Comparison of ENCODE assay signal across 8 cellular contexts in the genomic region with DNA sequence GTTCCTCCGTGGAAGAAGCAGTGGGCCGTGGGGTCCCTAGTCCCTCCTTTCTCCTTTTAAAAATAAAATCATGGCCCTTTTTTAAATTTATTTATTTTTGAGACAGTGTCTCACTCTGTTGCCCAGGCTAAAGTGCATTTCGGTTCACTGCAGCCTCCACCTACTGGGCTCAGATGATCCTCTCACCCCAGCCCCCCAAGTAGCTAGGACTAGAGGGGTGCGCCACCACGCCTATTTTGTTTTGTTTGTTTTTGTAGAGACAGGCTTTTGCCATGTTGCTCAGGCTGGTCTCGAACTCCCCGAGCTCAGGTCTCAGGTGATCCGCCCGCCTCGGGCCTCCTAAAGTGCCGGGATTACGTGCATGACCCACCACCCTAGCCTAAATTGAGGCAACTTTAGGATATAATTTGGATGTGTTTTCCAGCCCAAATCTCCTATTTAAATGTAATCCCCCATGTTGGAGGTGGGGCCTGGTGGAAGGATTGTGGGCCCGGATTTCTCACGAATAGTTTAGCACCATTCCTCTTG. TPM values are rescaled to one million over a fixed set of nuclear protein-coding genes. Genes with fewer than 3 reads are reported as not detected.
DNase-seq lines count a peak whose midpoint lies in the region; ATAC-seq and TF ChIP-seq lines count a peak whose summit lies in the region.

No MANE protein-coding gene starts in this region.

- DNase-seq in LHCN-M2 (ENCODE audit: low read depth) (peak; percentile 26), brain microvascular endothelial cell (no peak), NCI-H524 treated with DMSO at 0.1 percent for 48 hours (lab: John Stamatoyannopoulos, UW) (no peak)

- H3K27ac ChIP-seq in BLaER1 treated with 17β-estradiol and CSF1 and Interleukin-3, amounts not matched to agents 10 nM and 100 nM = peak overlapping the region; percentile 93 to 99 (median 98)
- H3K27ac ChIP-seq in brain microvascular endothelial cell (peak overlapping the region; percentile 84), muscle layer of duodenum (ENCODE audit: low read length) (peak overlapping the region; percentile 91)

- in situ Hi-C loops in brain microvascular endothelial cell (cut with HindIII; ENCODE audit: low pct_ligation_motif_present, low sequenced_read_pairs) = no loop called here

- peaks cover 18 to 27% (median 23%) of the 10 kb centered on the region in 10 experiments for H3K4me1 ChIP-seq in BLaER1 treated with 17β-estradiol and CSF1 and Interleukin-3, amounts not matched to agents 10 nM and 100 nM
- peaks cover 4 to 11% of the 10 kb centered on the region in 2 donors for H3K4me1 ChIP-seq in muscle layer of duodenum (ENCODE audit: control insufficient read depth in 1 of 2, insufficient read depth in 2 of 2, low read length in 2 of 2)

- H3K27me3 ChIP-seq in BLaER1 treated with 17β-estradiol and CSF1 and Interleukin-3, amounts not matched to agents 10 nM and 100 nM = no peaks in the 10 kb centered on the region
- H3K27me3 ChIP-seq in brain microvascular endothelial cell (replicated peaks) (no peaks in the 10 kb centered on the region), muscle layer of duodenum (ENCODE audit: low read depth, low read length) (no peaks in the 10 kb centered on the region)

- peaks cover 16 to 47% (median 35%) of the 10 kb centered on the region in 11 experiments for H3K36me3 ChIP-seq in BLaER1 treated with 17β-estradiol and CSF1 and Interleukin-3, amounts not matched to agents 10 nM and 100 nM
- H3K36me3 ChIP-seq in brain microvascular endothelial cell (replicated peaks) = no peaks in the 10 kb centered on the region
- no peaks in the 10 kb centered on the region for H3K36me3 ChIP-seq in muscle layer of duodenum (ENCODE audit: control insufficient read depth in 1 of 2, insufficient read depth in 2 of 2, low read length in 2 of 2)

- no peak for TF ChIP-seq CTCF in brain microvascular endothelial cell (IDR thresholded peaks at IDR 0.05; ENCODE audit: low read depth, low read length, missing control alignments)

- peaks cover 34 to 51% (median 45%) of the 10 kb centered on the region in 11 experiments for H3K9me3 ChIP-seq in BLaER1 treated with 17β-estradiol and CSF1 and Interleukin-3, amounts not matched to agents 10 nM and 100 nM (replicated peaks in 1 of 11)
- no peaks in the 10 kb centered on the region for H3K9me3 ChIP-seq in muscle layer of duodenum (ENCODE audit: control insufficient read depth in 1 of 2, low read length in 2 of 2)

- H3K4me3 ChIP-seq in BLaER1 treated with 17β-estradiol and CSF1 and Interleukin-3, amounts not matched to agents 10 nM and 100 nM = peak overlapping the region; percentile 79 to 96 (median 88)
- H3K4me3 ChIP-seq in brain microvascular endothelial cell (ENCODE audit: low read depth, low read length) (peak overlapping the region; percentile 82), muscle layer of duodenum (ENCODE audit: low read depth in 1 of 2, low read length in 2 of 2) (peak overlapping the region; percentile 97 to 99)

- peaks cover 0 to 19% (median 0%) of the 10 kb centered on the region in 11 experiments; a peak in 3 of 22 replicates for H4K20me1 ChIP-seq in BLaER1 treated with 17β-estradiol and CSF1 and Interleukin-3, amounts not matched to agents 10 nM and 100 nM

- ATAC-seq in GM19397 (IDR thresholded peaks at IDR 0.05; ENCODE audit: unreplicated experiment) (no peak), GM21825 (IDR thresholded peaks at IDR 0.05; ENCODE audit: unreplicated experiment) (no peak), HG03139 (IDR thresholded peaks at IDR 0.05; ENCODE audit: unreplicated experiment) (no peak)

- H3K9ac ChIP-seq in BLaER1 treated with 17β-estradiol and CSF1 and Interleukin-3, amounts not matched to agents 10 nM and 100 nM = peak overlapping the region; percentile 91 to 98 (median 97)

- H3K4me2 ChIP-seq in BLaER1 treated with 17β-estradiol and CSF1 and Interleukin-3, amounts not matched to agents 10 nM and 100 nM = peak overlapping the region; percentile 66 to 98 (median 89)

RNA-seq across cellular contexts. Expression of a gene that starts 0.8 kb away (rescaled TPM):
- 11.0 and 13.1 TPM in 2 replicates for total RNA-seq in LHCN-M2 (2014; rRNA removed)
- polyA plus RNA-seq in LHCN-M2 (2012) = 3.7 TPM
